18 cellular contexts compared by ENCODE assay signal in the genomic region with DNA sequence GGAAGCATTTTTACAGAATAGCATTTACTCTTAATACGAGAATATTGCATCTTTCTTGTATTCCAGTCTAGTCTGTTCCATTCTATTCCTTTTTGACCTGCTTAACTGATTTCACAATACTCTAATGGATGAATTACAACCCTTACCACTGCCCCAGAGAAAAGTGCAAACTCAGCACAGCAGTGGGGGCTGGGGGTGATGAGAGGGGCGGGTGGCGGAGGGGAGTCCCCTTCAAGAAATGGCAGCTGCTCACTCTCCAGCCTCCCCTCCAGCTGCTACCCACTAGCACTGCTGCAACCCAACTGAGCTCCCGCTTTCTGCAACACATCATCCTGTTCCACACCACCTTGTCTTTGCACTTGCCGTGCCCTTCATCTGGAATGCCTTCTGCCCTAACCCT.
"Had no signal": no experiment of that assay in that cellular context is flagged by ENCODE, and none has a peak within 500 bp of the region (broad histone marks: within the 10 kb centered on the region; RNA-seq: fewer than 3 reads in every experiment).

No MANE protein-coding gene starts in this region.

- H3K4me1 ChIP-seq: neural progenitor cell, right atrium auricular region had no signal

- H3K9me3 Mint-ChIP-seq: naive thymus-derived CD8-positive, alpha-beta T cell; neural progenitor cell had no signal

- ATAC-seq: esophagus mucosa; heart right ventricle; mucosa of descending colon; naive thymus-derived CD8-positive, alpha-beta T cell had no signal

- H3K4me2 ChIP-seq: neural progenitor cell, smooth muscle cell had no signal

- FAIRE-seq: endometrium, frontal cortex, islet of Langerhans had no signal

- H3K27me3 ChIP-seq: neural progenitor cell, ovary, right atrium auricular region had no signal

- H3K27me3 Mint-ChIP-seq: naive thymus-derived CD8-positive, alpha-beta T cell had no signal

- H2AFZ ChIP-seq: neural progenitor cell had no signal

- H3K36me3 ChIP-seq: heart right ventricle, neural progenitor cell, ovary, right atrium auricular region had no signal

- H3K4me3 ChIP-seq: heart right ventricle, mucosa of descending colon, neural progenitor cell, ovary, right atrium auricular region, smooth muscle cell had no signal

- H3K27ac ChIP-seq: heart right ventricle, neural progenitor cell, ovary, right atrium auricular region had no signal

- H3K27ac Mint-ChIP-seq: neural progenitor cell had no signal

- H3K9me3 ChIP-seq: heart right ventricle, mucosa of descending colon, ovary, right atrium auricular region had no signal

- DNase-seq: effector memory CD4-positive, alpha-beta T cell; heart right ventricle; hypothalamus; kidney glomerular epithelial cell; mucosa of descending colon; naive thymus-derived CD8-positive, alpha-beta T cell; nucleus accumbens; ovary; stimulated activated CD4-positive, alpha-beta T cell treated with anti-CD3 and anti-CD28 coated beads, Interleukin-2, amount 100 ng/mL, for 48 hours; stimulated activated naive CD4-positive, alpha-beta T cell treated with Interleukin-2 at 50 U/mL for 16 hours; trophoblast cell had no signal

- H3K4me3 Mint-ChIP-seq: naive thymus-derived CD8-positive, alpha-beta T cell; neural progenitor cell had no signal

- H3K36me3 Mint-ChIP-seq: naive thymus-derived CD8-positive, alpha-beta T cell; neural progenitor cell had no signal

- H3K9ac ChIP-seq: neural progenitor cell had no signal
